ENCODE assay signal across 8 cellular contexts in genomic region chr1:52055066-52055853, GRCh38. TPM values are rescaled to one million over a fixed set of nuclear protein-coding genes. Genes with fewer than 3 reads are reported as not detected.
DNase-seq lines count a peak whose midpoint lies in the region; ATAC-seq and TF ChIP-seq lines count a peak whose summit lies in the region.

TXNDC12 (minus strand) TSS chr1:52055191; CDS start chr1:52055096, 95 bp downstream.

- H3K4me1 Mint-ChIP-seq in activated CD4-positive, alpha-beta T cell treated with anti-CD3 and anti-CD28 coated beads, Interleukin-2, amount 10 ng/mL, durations not matched to agents 7 days and 5 days: peaks cover 43% of the 10 kb centered on the region

- H3K36me3 Mint-ChIP-seq in activated CD4-positive, alpha-beta T cell treated with anti-CD3 and anti-CD28 coated beads, Interleukin-2, amount 10 ng/mL, durations not matched to agents 7 days and 5 days (ENCODE audit: low read depth): peaks cover 18% of the 10 kb centered on the region

- POLR2A ChIA-PET in activated CD4-positive, alpha-beta T cell treated with anti-CD3 and anti-CD28 coated beads, Interleukin-2, amount 10 ng/mL, durations not matched to agents 7 days and 5 days (lab: Charles Lee): interaction anchor here (0.6 to 1.1 kb wide), 5 partner anchors 10 to 310 kb away, joined by 3 to 5 read pairs (median 3); no protein-coding TSS in a partner anchor

- peak within 1 kb of the TSS; percentile 97 for H3K4me3 Mint-ChIP-seq in activated CD4-positive, alpha-beta T cell treated with anti-CD3 and anti-CD28 coated beads, Interleukin-2, amount 10 ng/mL, durations not matched to agents 7 days and 5 days

- DNase-seq in Ammon's horn (ENCODE audit: low spot score) (peak; percentile 93), NCI-H526 treated with DMSO at 0.1 percent for 48 hours (lab: John Stamatoyannopoulos, UW) (peak; percentile 82), coronary artery (ENCODE audit: low spot score) (peak; percentile 89), left colon (peak; percentile 90 to 91)
- DNase-seq in activated CD4-positive, alpha-beta T cell treated with anti-CD3 and anti-CD28 coated beads, Interleukin-2, amount 10 ng/mL, durations not matched to agents 7 days and 5 days: peak; percentile 80
- DNase-seq in stimulated activated CD4-positive, alpha-beta T cell treated with anti-CD3 and anti-CD28 coated beads, Interleukin-1b, Interleukin-23, amount 100 ng/mL, for 48 hours: peak; percentile 68

- no peak for TF ChIP-seq CTCF in coronary artery (IDR thresholded peaks at IDR 0.05)

- CTCF ChIA-PET in activated CD4-positive, alpha-beta T cell treated with anti-CD3 and anti-CD28 coated beads, Interleukin-2, amount 10 ng/mL, durations not matched to agents 7 days and 5 days (lab: Charles Lee): interaction anchor here (0.6 to 1.8 kb wide), 6 partner anchors 10 to 656 kb away, joined by 3 to 5 read pairs (median 4); no protein-coding TSS in a partner anchor

- H3K9me3 Mint-ChIP-seq in activated CD4-positive, alpha-beta T cell treated with anti-CD3 and anti-CD28 coated beads, Interleukin-2, amount 10 ng/mL, durations not matched to agents 7 days and 5 days: no peaks in the 10 kb centered on the region

- H3K27ac Mint-ChIP-seq in activated CD4-positive, alpha-beta T cell treated with anti-CD3 and anti-CD28 coated beads, Interleukin-2, amount 10 ng/mL, durations not matched to agents 7 days and 5 days: peak within 1 kb of the TSS; percentile 94

- intact Hi-C loops in left colon (cut with DNase I, micrococcal nuclease): no loop called here

- H3K27me3 Mint-ChIP-seq in activated CD4-positive, alpha-beta T cell treated with anti-CD3 and anti-CD28 coated beads, Interleukin-2, amount 10 ng/mL, durations not matched to agents 7 days and 5 days: no peaks in the 10 kb centered on the region

- H3K4me3 ChIP-seq in coronary artery: peak within 1 kb of the TSS; percentile 100

- peak; percentile 31 for ATAC-seq in HG03469 (IDR thresholded peaks at IDR 0.05; ENCODE audit: unreplicated experiment)
- ATAC-seq in left colon: peak; percentile 80

- peak within 1 kb of the TSS; percentile 89 to 98 for H3K27ac ChIP-seq in coronary artery

- TF ChIP-seq POLR2A in GM19193 (IDR thresholded peaks at IDR 0.05; ENCODE audit: extremely low read depth, insufficient read depth, insufficient read length): peak; percentile 87

RNA-seq across cellular contexts. Expression of gene TXNDC12, which starts in this region (rescaled TPM):
- total RNA-seq in activated CD4-positive, alpha-beta T cell treated with anti-CD3 and anti-CD28 coated beads, Interleukin-2, amount 10 ng/mL, durations not matched to agents 7 days and 5 days: 10 to 100 TPM; 48.1 to 49.2 TPM
- total RNA-seq in left colon: 10 to 100 TPM; 43.9 to 46.8 TPM

Comparison
In these comparisons a context has a peak if more than half of its experiments do, and no peak if none do; other contexts are left out.
1. Peak in every context shown above with its lines: DNase-seq, ATAC-seq, H3K4me3 ChIP-seq and H3K27ac ChIP-seq.